In genomic region chr11:108486828-108487227, GRCh38 we compare ENCODE assay signal across 32 cellular contexts. TPM values are rescaled to one million over a fixed set of nuclear protein-coding genes. Genes with fewer than 3 reads are reported as not detected.
"Had no signal": no experiment of that assay in that cellular context is flagged by ENCODE, and none has a peak within 500 bp of the region (broad histone marks: within the 10 kb centered on the region; RNA-seq: fewer than 3 reads in every experiment).

No MANE protein-coding gene starts in this region.

- H3K4me3 Mint-ChIP-seq: activated B cell treated with CpG ODN at 0.5 μM for 24 hours; activated CD4-positive, alpha-beta memory T cell treated with anti-CD3 and anti-CD28 coated beads, Interleukin-2, amount 10 ng/mL, durations not matched to agents 7 days and 5 days; activated naive CD4-positive, alpha-beta T cell treated with anti-CD3 and anti-CD28 coated beads, Interleukin-2, amount 50 U/mL, for 24 hours; activated naive CD8-positive, alpha-beta T cell treated with anti-CD3 and anti-CD28 coated beads, Interleukin-2, amount 10 ng/mL, durations not matched to agents 7 days and 5 days; activated T-cell treated with anti-CD3 and anti-CD28 coated beads, Interleukin-2, amount 50 U/mL, for 72 hours; central memory CD8-positive, alpha-beta T cell; T-helper 1 cell treated with Interleukin-12 subunit alpha and Interleukin-12 subunit beta and Interleukin-4 antibody, amounts not matched to agents 30 μg/mL and 1 μg/mL, for 36 hours had no signal

- H3K27ac Mint-ChIP-seq: activated B cell treated with CpG ODN at 0.5 μM for 24 hours; activated CD4-positive, alpha-beta memory T cell treated with anti-CD3 and anti-CD28 coated beads, Interleukin-2, amount 10 ng/mL, durations not matched to agents 7 days and 5 days; activated naive CD4-positive, alpha-beta T cell treated with anti-CD3 and anti-CD28 coated beads, Interleukin-2, amount 50 U/mL, for 24 hours; activated naive CD8-positive, alpha-beta T cell treated with anti-CD3 and anti-CD28 coated beads, Interleukin-2, amount 10 ng/mL, durations not matched to agents 7 days and 5 days; activated T-cell treated with anti-CD3 and anti-CD28 coated beads, Interleukin-2, amount 50 U/mL, for 72 hours; activated T-helper 2 cell treated with anti-CD3 and anti-CD28 coated beads, Interferon-gamma antibody, Interleukin-2, Interleukin-4, amounts not matched to agents 10 μg/mL and 5 μg/mL and 100 μg/mL, durations not matched to agents 14 hours and 24 hours and 36 hours; T-helper 1 cell treated with Interleukin-12 subunit alpha and Interleukin-12 subunit beta and Interleukin-4 antibody, amounts not matched to agents 30 μg/mL and 1 μg/mL, for 36 hours had no signal

- H3K27me3 Mint-ChIP-seq: activated B cell treated with CpG ODN at 0.5 μM for 24 hours; activated CD4-positive, alpha-beta memory T cell treated with anti-CD3 and anti-CD28 coated beads, Interleukin-2, amount 10 ng/mL, durations not matched to agents 7 days and 5 days; activated naive CD4-positive, alpha-beta T cell treated with anti-CD3 and anti-CD28 coated beads, Interleukin-2, amount 50 U/mL, for 24 hours; activated naive CD8-positive, alpha-beta T cell treated with anti-CD3 and anti-CD28 coated beads, Interleukin-2, amount 10 ng/mL, durations not matched to agents 7 days and 5 days; central memory CD8-positive, alpha-beta T cell had no signal

- H3K4me1 Mint-ChIP-seq: activated B cell treated with CpG ODN at 0.5 μM for 24 hours; activated naive CD4-positive, alpha-beta T cell treated with anti-CD3 and anti-CD28 coated beads, Interleukin-2, amount 50 U/mL, for 24 hours; central memory CD8-positive, alpha-beta T cell had no signal

- ATAC-seq: activated T-cell treated with anti-CD3 and anti-CD28 coated beads, Interleukin-2, amount 50 U/mL, for 72 hours; PC-3 had no signal

- DNase-seq: activated B cell treated with CpG ODN at 0.5 μM for 24 hours; activated CD4-positive, alpha-beta memory T cell treated with anti-CD3 and anti-CD28 coated beads, Interleukin-2, amount 10 ng/mL, durations not matched to agents 7 days and 5 days; activated CD4-positive, alpha-beta T cell treated with anti-CD3 and anti-CD28 coated beads for 4 hours; activated CD4-positive, alpha-beta T cell treated with anti-CD3 and anti-CD28 coated beads, Interleukin-2, amount 50 U/mL, for 1 hour; activated CD4-positive, CD25-positive, alpha-beta regulatory T cell treated with anti-CD3 and anti-CD28 coated beads, Interleukin-2, amount 50 U/mL, for 72 hours; activated gamma-delta T cell; activated naive CD4-positive, alpha-beta T cell treated with Interleukin-2 at 50 U/mL for 16 hours; activated naive CD8-positive, alpha-beta T cell treated with anti-CD3 and anti-CD28 coated beads, Interleukin-2, amount 10 ng/mL, durations not matched to agents 7 days and 5 days; activated T-cell treated with anti-CD3 and anti-CD28 coated beads, Interleukin-2, amount 50 U/mL, for 1 hour; activated T-cell treated with anti-CD3 and anti-CD28 coated beads, Interleukin-2, amount 50 U/mL, for 72 hours; amygdala; Karpas-422; KBM-7; NCI-H1105; NCI-H1417 treated with DMSO at 0.1 percent for 48 hours; NCI-H187 treated with DMSO at 0.1 percent for 48 hours; NCI-H2081 treated with DMSO at 0.1 percent for 48 hours; NCI-H345; NCI-H524 treated with DMSO at 0.1 percent for 48 hours; NK-92 treated with Interleukin-12 subunit alpha and Interleukin-12 subunit beta, amount 100 ng/mL, for 24 hours; PC-3; Peyer's patch; RPMI8226; SHP77 treated with DMSO at 0.1 percent for 48 hours; SK-N-SH; T-helper 9 cell had no signal

- H3K9me3 Mint-ChIP-seq: activated B cell treated with CpG ODN at 0.5 μM for 24 hours; activated CD4-positive, alpha-beta memory T cell treated with anti-CD3 and anti-CD28 coated beads, Interleukin-2, amount 10 ng/mL, durations not matched to agents 7 days and 5 days; activated naive CD4-positive, alpha-beta T cell treated with anti-CD3 and anti-CD28 coated beads, Interleukin-2, amount 50 U/mL, for 24 hours; activated naive CD8-positive, alpha-beta T cell treated with anti-CD3 and anti-CD28 coated beads, Interleukin-2, amount 10 ng/mL, durations not matched to agents 7 days and 5 days; activated T-cell treated with anti-CD3 and anti-CD28 coated beads, Interleukin-2, amount 50 U/mL, for 72 hours; activated T-helper 2 cell treated with anti-CD3 and anti-CD28 coated beads, Interferon-gamma antibody, Interleukin-2, Interleukin-4, amounts not matched to agents 10 μg/mL and 5 μg/mL and 100 μg/mL, durations not matched to agents 14 hours and 24 hours and 36 hours; central memory CD8-positive, alpha-beta T cell; T-helper 1 cell treated with Interleukin-12 subunit alpha and Interleukin-12 subunit beta and Interleukin-4 antibody, amounts not matched to agents 30 μg/mL and 1 μg/mL, for 36 hours had no signal

RNA-seq across cellular contexts. Expression of gene C11orf65, which starts 19.5 kb away (rescaled TPM):
- total RNA-seq: ascending aorta, Peyer's patch, SJSA1 had no signal
